14 cellular contexts compared by ENCODE assay signal in the genomic region with DNA sequence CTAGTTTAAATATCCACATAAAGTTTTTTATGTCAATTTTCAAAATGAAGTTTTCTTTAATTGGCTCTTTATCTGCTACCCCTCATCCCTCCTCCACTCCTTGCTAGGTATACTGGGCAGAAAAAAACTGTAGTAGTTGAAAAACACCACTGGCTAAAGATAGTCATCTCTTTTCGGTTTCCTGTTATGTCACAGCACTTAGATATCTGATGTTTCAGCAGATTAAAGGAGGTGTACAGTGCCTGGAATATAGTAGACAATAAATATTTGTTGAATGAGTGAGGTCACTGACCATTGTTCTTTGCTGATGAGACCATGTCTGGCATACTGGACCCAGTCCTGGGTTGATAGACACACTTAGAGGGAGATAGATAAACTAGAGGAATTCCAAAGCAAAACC. TPM values are rescaled to one million over a fixed set of nuclear protein-coding genes. Genes with fewer than 3 reads are reported as not detected.
DNase-seq lines count a peak whose midpoint lies in the region; ATAC-seq, FAIRE-seq and TF ChIP-seq lines count a peak whose summit lies in the region.
"Had no signal": no experiment of that assay in that cellular context is flagged by ENCODE, and none has a peak within 500 bp of the region (broad histone marks: within the 10 kb centered on the region; RNA-seq: fewer than 3 reads in every experiment).

No MANE protein-coding gene starts in this region.

- H3K9me3 Mint-ChIP-seq in activated T-cell treated with anti-CD3 and anti-CD28 coated beads, Interleukin-2, amount 50 U/mL, for 4 hours, result no peaks in the 10 kb centered on the region
- no peaks in the 10 kb centered on the region for H3K9me3 Mint-ChIP-seq in central memory CD8-positive, alpha-beta T cell

- no peaks in the 10 kb centered on the region for H3K27me3 Mint-ChIP-seq in activated T-cell treated with anti-CD3 and anti-CD28 coated beads, Interleukin-2, amount 50 U/mL, for 4 hours (ENCODE audit: low read depth)
- no peaks in the 10 kb centered on the region for H3K27me3 Mint-ChIP-seq in central memory CD8-positive, alpha-beta T cell

- peak; percentile 10 to 11 for ATAC-seq in activated T-cell treated with anti-CD3 and anti-CD28 coated beads, Interleukin-2, amount 50 U/mL, for 4 hours
- no peak for ATAC-seq in central memory CD8-positive, alpha-beta T cell (replicated peaks; ENCODE audit: extremely low read depth, poor library complexity, severe bottlenecking)
- no peak for ATAC-seq in GM18873 (IDR thresholded peaks at IDR 0.05; ENCODE audit: low FRiP score, unreplicated experiment)
- ATAC-seq in pancreas, result no peak
- ATAC-seq in HG03442 (IDR thresholded peaks at IDR 0.05; ENCODE audit: unreplicated experiment), result no peak
- ATAC-seq: SK-N-SH treated with all-trans-retinoic acid at 6 μM for 48 hours had no signal

- H3K27ac ChIP-seq in SJSA1 (peak overlapping the region; percentile 43), parathyroid adenoma (peak overlapping the region; percentile 30), pancreas (no peak overlapping the region)

- H3K27ac Mint-ChIP-seq in central memory CD8-positive, alpha-beta T cell (ENCODE audit: low read depth), result peak overlapping the region; percentile 83

- 86 to 89% methylated on average over 1 of the region's 1 CpG for WGBS in pancreas, 2 donors

- intact Hi-C loops in pancreas (cut with DNase I), result no loop called here

- H3K4me1 ChIP-seq in SJSA1 (replicated peaks) (peaks cover 40% of the 10 kb centered on the region), parathyroid adenoma (peaks cover 4% of the 10 kb centered on the region), pancreas (peaks cover 0 to 5% (median 0%) of the 10 kb centered on the region in 3 donors)

- peaks cover 57% of the 10 kb centered on the region for H3K36me3 Mint-ChIP-seq in activated T-cell treated with anti-CD3 and anti-CD28 coated beads, Interleukin-2, amount 50 U/mL, for 4 hours (ENCODE audit: insufficient read depth)
- H3K36me3 Mint-ChIP-seq in central memory CD8-positive, alpha-beta T cell (ENCODE audit: insufficient read depth), result peaks cover 60% of the 10 kb centered on the region

- H3K79me2 ChIP-seq in parathyroid adenoma, result peaks cover 10% of the 10 kb centered on the region

- H3K27me3 ChIP-seq in SJSA1 (replicated peaks), result no peaks in the 10 kb centered on the region
- no peaks in the 10 kb centered on the region for H3K27me3 ChIP-seq in parathyroid adenoma (ENCODE audit: control insufficient read depth, insufficient read depth, low read length)
- H3K27me3 ChIP-seq in pancreas, result no peaks in the 10 kb centered on the region

- peak overlapping the region; percentile 98 for H3K4me3 Mint-ChIP-seq in activated T-cell treated with anti-CD3 and anti-CD28 coated beads, Interleukin-2, amount 50 U/mL, for 4 hours
- peak overlapping the region; percentile 51 for H3K4me3 Mint-ChIP-seq in central memory CD8-positive, alpha-beta T cell

- no peak overlapping the region for H2AFZ ChIP-seq in parathyroid adenoma

- DNase-seq in activated T-cell treated with anti-CD3 and anti-CD28 coated beads, Interleukin-2, amount 50 U/mL, for 4 hours, result no peak
- DNase-seq in activated T-cell treated with anti-CD3 and anti-CD28 coated beads, Interleukin-2, amount 50 U/mL, for 48 hours, result no peak
- DNase-seq in SJSA1 (ENCODE audit: low read depth in 1 of 2, low spot score in 2 of 2), result peak in 1 of 2 experiments; percentile 85
- no peak for DNase-seq in central memory CD8-positive, alpha-beta T cell (ENCODE audit: low spot score in 2 of 2)
- no peak for DNase-seq in pancreas
- DNase-seq: hypothalamus, NCI-H187, NCI-H524 treated with DMSO at 0.1 percent for 48 hours had no signal

- no peak overlapping the region for H3K4me3 ChIP-seq in SJSA1
- H3K4me3 ChIP-seq in parathyroid adenoma (ENCODE audit: low read depth, low read length), result no peak overlapping the region
- H3K4me3 ChIP-seq in pancreas, result no peak overlapping the region

- TF ChIP-seq CTCF in parathyroid adenoma (IDR thresholded peaks at IDR 0.05) (no peak), pancreas (IDR thresholded peaks at IDR 0.05) (no peak)

- H3K9ac ChIP-seq in parathyroid adenoma, result no peak overlapping the region

- no peaks in the 10 kb centered on the region for H3K9me3 ChIP-seq in SJSA1 (replicated peaks)
- H3K9me3 ChIP-seq in parathyroid adenoma (ENCODE audit: control insufficient read depth, low read length), result no peaks in the 10 kb centered on the region
- H3K9me3 ChIP-seq in pancreas, result no peaks in the 10 kb centered on the region

- H3K36me3 ChIP-seq in SJSA1, result peaks cover 72% of the 10 kb centered on the region
- H3K36me3 ChIP-seq in parathyroid adenoma (ENCODE audit: control insufficient read depth, insufficient read depth, low read length), result no peaks in the 10 kb centered on the region
- peaks cover 0 to 39% (median 20%) of the 10 kb centered on the region in 3 donors for H3K36me3 ChIP-seq in pancreas

- peaks cover 75% of the 10 kb centered on the region for H3K4me1 Mint-ChIP-seq in activated T-cell treated with anti-CD3 and anti-CD28 coated beads, Interleukin-2, amount 50 U/mL, for 4 hours (ENCODE audit: low read depth)
- H3K4me1 Mint-ChIP-seq in central memory CD8-positive, alpha-beta T cell, result peaks cover 63% of the 10 kb centered on the region

- no peak overlapping the region for H3K4me2 ChIP-seq in parathyroid adenoma (ENCODE audit: low read length)

- no peak for FAIRE-seq in pancreas (lab: Jason Lieb, UNC)

RNA-seq across cellular contexts. Expression of a gene that starts 3.2 kb away (rescaled TPM):
- total RNA-seq in activated T-cell treated with anti-CD3 and anti-CD28 coated beads, Interleukin-2, amount 50 U/mL, for 4 hours, result 10 to 100 TPM; 45.8 to 52.1 (median 50.6) TPM
- 29.6 and 35.0 TPM in 2 replicates for total RNA-seq in SJSA1 (2014; rRNA removed; shearing (Covaris generic))
- total RNA-seq in pancreas, result 1 to 10 TPM; 3.7 to 9.0 (median 5.7) TPM
- polyA plus RNA-seq in pancreas, result 1 to 10 TPM; 2.1 to 4.4 TPM

RNA-seq across cellular contexts. Expression of a gene that starts 9.4 kb away (rescaled TPM):
- 10 to 100 TPM in 1 of 3 donors, 1 to 10 TPM in 2; 8.8 to 13.4 (median 8.8) TPM for total RNA-seq in activated T-cell treated with anti-CD3 and anti-CD28 coated beads, Interleukin-2, amount 50 U/mL, for 4 hours
- total RNA-seq in SJSA1 (2014; rRNA removed; shearing (Covaris generic)), result 23.7 and 26.4 TPM in 2 replicates
- 1 to 10 TPM; 2.1 to 7.2 (median 3.1) TPM for total RNA-seq in pancreas
- 10 to 100 TPM in 1 of 2 donors, 1 to 10 TPM in 1; 5.8 to 11.5 TPM for polyA plus RNA-seq in pancreas

RNA-seq across cellular contexts. Expression of a gene that starts 30.6 kb away (rescaled TPM):
- not detected for total RNA-seq in activated T-cell treated with anti-CD3 and anti-CD28 coated beads, Interleukin-2, amount 50 U/mL, for 4 hours
- total RNA-seq in SJSA1 (2014; rRNA removed; shearing (Covaris generic)), result 1.00 TPM in 1 of 2 replicates, not detected in the other
- not detected for total RNA-seq in pancreas
- polyA plus RNA-seq in pancreas, result not detected
- total RNA-seq: renal cortical epithelial cell, temporal lobe had no signal

Comparison
In these comparisons a context has a peak if more than half of its experiments do, and no peak if none do; other contexts are left out.
1. ATAC-seq: peak in activated T-cell treated with anti-CD3 and anti-CD28 coated beads, Interleukin-2, amount 50 U/mL, for 4 hours (2 of 2); none in central memory CD8-positive, alpha-beta T cell (single experiment), GM18873 (single experiment), pancreas (0 of 4) and HG03442 (single experiment).
2. H3K27ac ChIP-seq: peak in SJSA1 (single experiment) and parathyroid adenoma (single experiment); none in pancreas (0 of 4).